1 cellular context compared by ENCODE assay signal in genomic region chr1:187110351-187110750, GRCh38.
TF ChIP-seq lines count a peak whose summit lies in the region.

No MANE protein-coding gene starts in this region.

TF ChIP-seq in GM12878, 131 proteins besides CTCF, POLR2A, EP300 and RAD21 (continued from another document):
- TF ChIP-seq, protein P1, sequence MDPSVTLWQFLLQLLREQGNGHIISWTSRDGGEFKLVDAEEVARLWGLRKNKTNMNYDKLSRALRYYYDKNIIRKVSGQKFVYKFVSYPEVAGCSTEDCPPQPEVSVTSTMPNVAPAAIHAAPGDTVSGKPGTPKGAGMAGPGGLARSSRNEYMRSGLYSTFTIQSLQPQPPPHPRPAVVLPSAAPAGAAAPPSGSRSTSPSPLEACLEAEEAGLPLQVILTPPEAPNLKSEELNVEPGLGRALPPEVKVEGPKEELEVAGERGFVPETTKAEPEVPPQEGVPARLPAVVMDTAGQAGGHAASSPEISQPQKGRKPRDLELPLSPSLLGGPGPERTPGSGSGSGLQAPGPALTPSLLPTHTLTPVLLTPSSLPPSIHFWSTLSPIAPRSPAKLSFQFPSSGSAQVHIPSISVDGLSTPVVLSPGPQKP (IDR thresholded peaks at IDR 0.05; ENCODE audit: low read depth, low read length), result no peak
- TF ChIP-seq ATF7 (IDR thresholded peaks at IDR 0.05; ENCODE audit: low read depth), result no peak
- no peak for TF ChIP-seq PAX5 (IDR thresholded peaks at IDR 0.05; ENCODE audit: borderline replicate concordance, low read depth, low read length)
- TF ChIP-seq MEF2B (IDR thresholded peaks at IDR 0.05; ENCODE audit: partially characterized antibody, poor library complexity, severe bottlenecking), result no peak
- no peak for TF ChIP-seq IKZF2 (IDR thresholded peaks at IDR 0.05)
- TF ChIP-seq KDM1A (IDR thresholded peaks at IDR 0.05; ENCODE audit: borderline replicate concordance), result no peak
